15 cellular contexts compared by ENCODE assay signal in the genomic region with DNA sequence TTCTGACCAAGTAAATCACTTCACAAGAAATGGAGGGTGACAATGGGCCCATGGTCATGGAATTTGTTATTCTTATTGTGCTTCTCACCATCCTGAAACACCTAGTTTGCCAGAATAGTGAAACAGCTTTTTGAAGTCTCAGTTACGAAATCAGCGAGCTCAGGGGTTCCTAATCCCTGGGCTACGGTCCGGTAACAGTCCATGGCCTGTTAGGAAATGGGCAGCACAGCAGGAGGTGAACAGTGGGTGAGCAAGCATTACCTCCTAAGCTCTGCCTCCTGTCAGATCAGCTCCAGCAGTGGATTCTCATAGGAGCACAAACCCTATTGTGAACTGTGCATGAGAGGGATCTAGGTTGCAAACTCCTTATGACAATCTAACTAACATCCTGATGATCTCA.
DNase-seq lines count a peak whose midpoint lies in the region; FAIRE-seq and TF ChIP-seq lines count a peak whose summit lies in the region.
"Had no signal": no experiment of that assay in that cellular context is flagged by ENCODE, and none has a peak within 500 bp of the region (broad histone marks: within the 10 kb centered on the region; RNA-seq: fewer than 3 reads in every experiment).

No MANE protein-coding gene starts in this region.

- H3K36me3 Mint-ChIP-seq in chondrocyte (ENCODE audit: low read depth) = no peaks in the 10 kb centered on the region
- H3K36me3 Mint-ChIP-seq in neural progenitor cell = no peaks in the 10 kb centered on the region
- H3K36me3 Mint-ChIP-seq: CD8-positive, alpha-beta memory T cell had no signal

- TF ChIP-seq CTCF in chondrocyte (IDR thresholded peaks at IDR 0.05) = no peak
- no peak for TF ChIP-seq CTCF in neural progenitor cell (IDR thresholded peaks at IDR 0.05)

- in situ Hi-C loops in SK-MEL-5 (cut with HindIII; ENCODE audit: low pct_unique_long_range_greater_than_20kb, low sequenced_read_pairs) = no loop called here

- H3K36me3 ChIP-seq in neural progenitor cell = no peaks in the 10 kb centered on the region
- H3K36me3 ChIP-seq: BLaER1 had no signal

- H3K27ac Mint-ChIP-seq in chondrocyte (ENCODE audit: unreplicated experiment) (peak overlapping the region; percentile 41), neural progenitor cell (no peak overlapping the region)

- H3K9me3 Mint-ChIP-seq in chondrocyte (ENCODE audit: low read depth) (peaks cover 6% of the 10 kb centered on the region), neural progenitor cell (no peaks in the 10 kb centered on the region)
- H3K9me3 Mint-ChIP-seq: CD8-positive, alpha-beta memory T cell had no signal

- no peak overlapping the region for H3K4me3 Mint-ChIP-seq in chondrocyte (ENCODE audit: unreplicated experiment)
- H3K4me3 Mint-ChIP-seq in neural progenitor cell = no peak overlapping the region
- H3K4me3 Mint-ChIP-seq: CD8-positive, alpha-beta memory T cell had no signal

- H3K79me2 ChIP-seq in neural progenitor cell (ENCODE audit: low read depth) = no peaks in the 10 kb centered on the region

- H3K4me1 Mint-ChIP-seq in chondrocyte (ENCODE audit: low read depth) (no peaks in the 10 kb centered on the region), neural progenitor cell (no peaks in the 10 kb centered on the region)
- H3K4me1 Mint-ChIP-seq: CD8-positive, alpha-beta memory T cell had no signal

- H3K27me3 Mint-ChIP-seq in chondrocyte (ENCODE audit: low read depth) = no peaks in the 10 kb centered on the region
- no peaks in the 10 kb centered on the region for H3K27me3 Mint-ChIP-seq in neural progenitor cell (ENCODE audit: insufficient read depth, low read depth)
- H3K27me3 Mint-ChIP-seq: CD8-positive, alpha-beta memory T cell had no signal

- DNase-seq in H54 (ENCODE audit: insufficient read length, low spot score) = no peak
- peak; percentile 50 for DNase-seq in SK-MEL-5 (ENCODE audit: low read depth, low spot score)
- no peak for DNase-seq in chondrocyte (ENCODE audit: low spot score)
- peak; percentile 29 for DNase-seq in neural progenitor cell (ENCODE audit: low spot score)
- no peak for DNase-seq in GM03348 (ENCODE audit: low spot score)
- no peak for DNase-seq in caudate nucleus (lab: John Stamatoyannopoulos, UW)
- no peak for DNase-seq in activated CD8-positive, alpha-beta memory T cell treated with anti-CD3 and anti-CD28 coated beads, Interleukin-2, amount 50 U/mL, for 48 hours
- DNase-seq: 8988T; AML-193; Caco-2; CD8-positive, alpha-beta memory T cell; DND-41; GDM1 had no signal

- H3K4me3 ChIP-seq in neural progenitor cell = no peak overlapping the region
- H3K4me3 ChIP-seq: BLaER1 had no signal

- H3K4me1 ChIP-seq in neural progenitor cell = no peaks in the 10 kb centered on the region
- H3K4me1 ChIP-seq: BLaER1, Caco-2 had no signal

- peak; percentile 23 for FAIRE-seq in H54 (lab: Jason Lieb, UNC)

- H3K27me3 ChIP-seq in neural progenitor cell = no peaks in the 10 kb centered on the region
- H3K27me3 ChIP-seq: BLaER1 had no signal

- no peak overlapping the region for H2AFZ ChIP-seq in neural progenitor cell (replicated peaks)

- H4K20me1 ChIP-seq in neural progenitor cell (ENCODE audit: low read depth) = no peaks in the 10 kb centered on the region
- H4K20me1 ChIP-seq: BLaER1 had no signal

- no peak overlapping the region for H3K9ac ChIP-seq in neural progenitor cell
- H3K9ac ChIP-seq: BLaER1 had no signal

- H3K9me3 ChIP-seq in neural progenitor cell (ENCODE audit: low read depth) = no peaks in the 10 kb centered on the region
- H3K9me3 ChIP-seq: BLaER1, Caco-2 had no signal

- no peak for TF ChIP-seq POLR2A in H54 (IDR thresholded peaks at IDR 0.05; ENCODE audit: low read depth, low read length)

- H3K27ac ChIP-seq in neural progenitor cell (no peak overlapping the region), caudate nucleus (ENCODE audit: low read depth, low read length) (no peak overlapping the region)
- H3K27ac ChIP-seq: BLaER1, HL-60 had no signal

- no peak overlapping the region for H3K4me2 ChIP-seq in neural progenitor cell
- H3K4me2 ChIP-seq: BLaER1 had no signal

- H3F3A ChIP-seq in neural progenitor cell (ENCODE audit: low read depth) = no peaks in the 10 kb centered on the region

Comparison
In these comparisons a context has a peak if more than half of its experiments do, and no peak if none do; other contexts are left out.
1. DNase-seq: peak in SK-MEL-5 (single experiment) and neural progenitor cell (single experiment); none in H54 (single experiment), chondrocyte (single experiment), GM03348 (single experiment), caudate nucleus (0 of 61) and activated CD8-positive, alpha-beta memory T cell treated with anti-CD3 and anti-CD28 coated beads, Interleukin-2, amount 50 U/mL, for 48 hours (single experiment).